ENCODE assay signal across 15 cellular contexts in the genomic region with DNA sequence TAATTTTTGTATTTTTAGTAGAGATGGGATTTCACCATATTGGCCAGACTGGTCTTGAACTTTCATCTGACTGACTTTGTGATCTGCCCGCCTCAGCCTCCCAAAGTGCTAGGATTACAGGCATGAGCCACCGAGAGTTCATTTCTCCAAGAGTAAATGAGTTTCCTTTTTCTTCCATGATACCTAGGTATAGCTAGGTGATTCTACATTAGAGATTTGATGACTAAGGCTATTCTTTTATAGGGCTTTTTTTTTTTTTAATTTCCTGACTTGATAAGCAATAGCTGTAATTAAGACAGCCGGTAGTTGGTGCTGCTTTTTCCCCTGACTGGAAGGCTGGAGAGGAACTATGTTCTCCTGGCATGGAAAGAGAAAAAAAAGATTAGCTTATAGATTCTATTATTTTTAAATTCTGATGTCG. TPM values are rescaled to one million over a fixed set of nuclear protein-coding genes. Genes with fewer than 3 reads are reported as not detected.
DNase-seq lines count a peak whose midpoint lies in the region; ATAC-seq and TF ChIP-seq lines count a peak whose summit lies in the region.
"Had no signal": no experiment of that assay in that cellular context is flagged by ENCODE, and none has a peak within 500 bp of the region (broad histone marks: within the 10 kb centered on the region; RNA-seq: fewer than 3 reads in every experiment).

No MANE protein-coding gene starts in this region.

- H3K27ac Mint-ChIP-seq in chondrocyte (ENCODE audit: unreplicated experiment), result peak overlapping the region; percentile 88
- H3K27ac Mint-ChIP-seq in memory B cell, result no peak overlapping the region
- H3K27ac Mint-ChIP-seq in type B pancreatic cell, result no peak overlapping the region
- H3K27ac Mint-ChIP-seq: activated CD8-positive, alpha-beta T cell treated with anti-CD3 and anti-CD28 coated beads, Interleukin-2, amount 10 ng/mL, durations not matched to agents 7 days and 5 days had no signal

- H3K27ac ChIP-seq in heart right ventricle, result peak overlapping the region in 6 of 10 donors; percentile 98 to 100 (median 99)
- H3K27ac ChIP-seq: body of pancreas had no signal

- peaks cover 0 to 6% (median 0%) of the 10 kb centered on the region in 9 donors for H3K36me3 ChIP-seq in heart right ventricle

- TF ChIP-seq CTCF in heart right ventricle (IDR thresholded peaks at IDR 0.05) (peak in 1 of 9 donors; percentile 30), chondrocyte (IDR thresholded peaks at IDR 0.05) (no peak), type B pancreatic cell (conservative IDR thresholded peaks at IDR 0.05) (no peak)

- no peak for ATAC-seq in heart right ventricle
- ATAC-seq in memory B cell (ENCODE audit: low read depth), result no peak
- no peak for ATAC-seq in HG02759 (IDR thresholded peaks at IDR 0.05; ENCODE audit: unreplicated experiment)
- ATAC-seq: activated CD8-positive, alpha-beta T cell treated with anti-CD3 and anti-CD28 coated beads, Interleukin-2, amount 10 ng/mL, durations not matched to agents 7 days and 5 days; body of pancreas had no signal

- 64 to 71% methylated on average over 4 of the region's 4 CpGs for WGBS in heart right ventricle, 2 donors

- H3K27me3 Mint-ChIP-seq in chondrocyte (ENCODE audit: low read depth) (no peaks in the 10 kb centered on the region), memory B cell (no peaks in the 10 kb centered on the region), type B pancreatic cell (no peaks in the 10 kb centered on the region)

- H3K4me1 ChIP-seq in heart right ventricle, result peaks cover 6 to 74% (median 59%) of the 10 kb centered on the region in 9 donors

- H3K9me3 Mint-ChIP-seq in chondrocyte (ENCODE audit: low read depth) (no peaks in the 10 kb centered on the region), memory B cell (no peaks in the 10 kb centered on the region), type B pancreatic cell (peaks cover 5% of the 10 kb centered on the region)

- H3K9me3 ChIP-seq in heart right ventricle, result no peaks in the 10 kb centered on the region
- H3K9me3 ChIP-seq: body of pancreas had no signal

- peaks cover 1% of the 10 kb centered on the region for H3K36me3 Mint-ChIP-seq in chondrocyte (ENCODE audit: low read depth)
- H3K36me3 Mint-ChIP-seq in memory B cell, result no peaks in the 10 kb centered on the region
- peaks cover 9% of the 10 kb centered on the region for H3K36me3 Mint-ChIP-seq in type B pancreatic cell

- peak overlapping the region in 7 of 10 donors; percentile 88 to 100 (median 95) for H3K4me3 ChIP-seq in heart right ventricle
- H3K4me3 ChIP-seq: body of pancreas had no signal

- DNase-seq in heart right ventricle, result no peak
- DNase-seq in cardiac septum (ENCODE audit: low spot score), result no peak
- no peak for DNase-seq in chondrocyte (ENCODE audit: low spot score)
- DNase-seq in memory B cell (ENCODE audit: low spot score in 2 of 2), result no peak
- no peak for DNase-seq in type B pancreatic cell (ENCODE audit: extremely low spot score, unreplicated experiment)
- no peak for DNase-seq in NCI-H1930 (lab: John Stamatoyannopoulos, UW)
- no peak for DNase-seq in NOMO-1 (lab: John Stamatoyannopoulos, UW; ENCODE audit: unreplicated experiment in 2 of 2)
- DNase-seq: activated CD8-positive, alpha-beta T cell treated with anti-CD3 and anti-CD28 coated beads, Interleukin-2, amount 10 ng/mL, durations not matched to agents 7 days and 5 days; body of pancreas; COR-L47; hypothalamus; NCI-H2029 treated with DMSO at 0.1 percent for 48 hours; NCI-H774; occipital lobe had no signal

- intact Hi-C loops in heart right ventricle (cut with DNase I) (loop anchor here in 1 of 10 donors (5.0 kb wide), 1 partner anchor 37 kb away; no protein-coding TSS in a partner anchor), cardiac septum (cut with DNase I) (no loop called here)

- peaks cover 65% of the 10 kb centered on the region for H3K4me1 Mint-ChIP-seq in chondrocyte (ENCODE audit: low read depth)
- H3K4me1 Mint-ChIP-seq in memory B cell, result peaks cover 27% of the 10 kb centered on the region
- peaks cover 36% of the 10 kb centered on the region for H3K4me1 Mint-ChIP-seq in type B pancreatic cell (ENCODE audit: unreplicated experiment)

- no peaks in the 10 kb centered on the region for H3K27me3 ChIP-seq in heart right ventricle
- H3K27me3 ChIP-seq: body of pancreas had no signal

- H3K4me3 Mint-ChIP-seq in chondrocyte (ENCODE audit: unreplicated experiment) (peak overlapping the region; percentile 78), memory B cell (peak overlapping the region; percentile 75), type B pancreatic cell (peak overlapping the region; percentile 93)
- H3K4me3 Mint-ChIP-seq: activated CD8-positive, alpha-beta T cell treated with anti-CD3 and anti-CD28 coated beads, Interleukin-2, amount 10 ng/mL, durations not matched to agents 7 days and 5 days had no signal

RNA-seq across cellular contexts. Expression of a gene that starts 3.3 kb away (rescaled TPM):
- total RNA-seq in heart right ventricle (10 to 100 TPM; 33.4 to 56.1 (median 42.6) TPM), cardiac septum (41.6 TPM), chondrocyte (68.2 to 72.0 TPM (median 69.3 TPM) in 3 replicates), type B pancreatic cell (ENCODE audit: low replicate concordance) (69.1 and 76.7 TPM in 2 replicates)
- 10 to 100 TPM; 24.0 to 64.5 TPM for polyA plus RNA-seq in heart right ventricle
